In genomic region chr18:35407871-35408481, GRCh38 we compare ENCODE assay signal across 8 cellular contexts.
DNase-seq lines count a peak whose midpoint lies in the region.

No MANE protein-coding gene starts in this region.

- peak; percentile 17 for DNase-seq in activated T-cell treated with anti-CD3 and anti-CD28 coated beads for 1 hour (ENCODE audit: low read depth)
- DNase-seq in activated T-cell treated with anti-CD3 and anti-CD28 coated beads, Interleukin-2, amount 50 U/mL, for 1 hour: no peak
- DNase-seq in HCEC 1CT: peak; percentile 60
- peak; percentile 69 for DNase-seq in NCI-H1105 (lab: John Stamatoyannopoulos, UW)
- DNase-seq in SHP77 treated with DMSO at 0.1 percent for 48 hours (lab: John Stamatoyannopoulos, UW): peak; percentile 69
- DNase-seq in brain pericyte (ENCODE audit: low read depth, low spot score): peak; percentile 44
- DNase-seq in inferior parietal cortex (ENCODE audit: extremely low spot score): peak; percentile 90
- peak; percentile 7 for DNase-seq in stimulated activated CD8-positive, alpha-beta memory T cell treated with anti-CD3 and anti-CD28 coated beads, Interleukin-15, amount 100 ng/mL, for 1 hour (ENCODE audit: low read depth)
